ENCODE assay signal across 1 cellular context in genomic region chr4:77157859-77158486, GRCh38.
A peak's percentile ranks its signal among the peaks of the same experiment; 100 is the strongest.
TF ChIP-seq lines count a peak whose summit lies in the region.

No MANE protein-coding gene starts in this region.

TF ChIP-seq in Ishikawa, 13 proteins besides CTCF, POLR2A, EP300 and RAD21 (continued from another document):
- TF ChIP-seq TCF12 (IDR thresholded peaks at IDR 0.05; ENCODE audit: low read depth) (peak; percentile 37; the same call in 1 of the 2 replicates), ZBTB7A (IDR thresholded peaks at IDR 0.05; ENCODE audit: low read depth) (peak; percentile 68; the same call in 1 of the 2 replicates), YY1 (IDR thresholded peaks at IDR 0.05; ENCODE audit: low read depth) (no peak), CEBPB (IDR thresholded peaks at IDR 0.05) (peak; percentile 98), CREB1 (IDR thresholded peaks at IDR 0.05; ENCODE audit: low read depth) (no peak)
